Comparison of ENCODE assay signal across 22 cellular contexts in the genomic region with DNA sequence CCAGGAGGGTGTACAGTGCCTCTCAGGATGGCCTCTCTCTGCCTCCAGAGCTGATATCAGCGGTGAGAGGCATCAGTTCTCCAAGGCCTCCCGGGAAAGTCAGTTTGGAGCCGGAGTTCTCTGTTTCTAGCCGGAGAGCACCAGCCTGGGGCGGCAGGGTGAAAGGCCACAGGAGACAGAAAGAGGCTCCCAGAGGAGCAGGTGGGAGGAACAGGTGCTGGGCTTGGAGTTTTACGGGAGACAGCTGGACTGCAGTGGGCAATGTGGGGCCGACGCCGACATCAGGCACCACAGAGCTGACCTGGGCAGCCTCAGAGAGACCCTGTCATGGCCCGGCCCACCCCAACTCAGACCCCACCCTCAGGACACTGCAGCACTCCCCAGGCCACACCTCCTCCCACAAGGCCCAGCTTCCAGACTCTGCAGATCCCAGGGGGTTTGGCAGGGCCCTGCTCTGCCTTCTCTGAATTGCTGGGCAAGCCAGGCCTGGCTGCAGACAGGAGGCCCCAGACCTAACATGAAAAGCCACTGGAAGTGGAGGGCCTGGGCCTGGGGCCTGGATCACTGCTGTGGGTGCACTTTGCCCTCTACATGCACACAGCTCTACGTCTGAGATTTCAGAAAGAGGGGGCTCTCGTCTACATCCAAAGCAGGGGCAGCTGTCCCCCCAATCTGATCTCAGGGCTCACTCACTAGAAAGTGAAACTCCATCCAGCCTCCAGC.
DNase-seq lines count a peak whose midpoint lies in the region; ATAC-seq and TF ChIP-seq lines count a peak whose summit lies in the region.
"Had no signal": no experiment of that assay in that cellular context is flagged by ENCODE, and none has a peak within 500 bp of the region (broad histone marks: within the 10 kb centered on the region; RNA-seq: fewer than 3 reads in every experiment).

No MANE protein-coding gene starts in this region.

- no peaks in the 10 kb centered on the region for H3K9me3 Mint-ChIP-seq in stimulated activated effector memory CD8-positive, alpha-beta T cell treated with anti-CD3 and anti-CD28 coated beads, Interleukin-12 subunit alpha, Interleukin-12 subunit beta, amount 100 ng/mL, for 72 hours
- H3K9me3 Mint-ChIP-seq: CD4-positive, alpha-beta memory T cell; mesothelial cell of epicardium; stimulated activated memory B cell treated with anti-CD40 and anti-IgM and Interleukin-4, amounts not matched to agents 10 μg/mL and 1 μg/mL and 100 μg/mL, for 72 hours had no signal

- H3K27me3 ChIP-seq in sigmoid colon = peaks cover 0 to 17% (median 0%) of the 10 kb centered on the region in 3 donors
- H3K27me3 ChIP-seq: adrenal gland, MG63 had no signal

- H3K27ac ChIP-seq in sigmoid colon = no peak overlapping the region
- H3K27ac ChIP-seq: adrenal gland, breast epithelium, thoracic aorta had no signal

- H3K4me1 Mint-ChIP-seq in stimulated activated effector memory CD8-positive, alpha-beta T cell treated with anti-CD3 and anti-CD28 coated beads, Interleukin-12 subunit alpha, Interleukin-12 subunit beta, amount 100 ng/mL, for 72 hours = no peaks in the 10 kb centered on the region
- H3K4me1 Mint-ChIP-seq: activated CD4-positive, alpha-beta T cell treated with anti-CD3 and anti-CD28 coated beads for 36 hours; CD4-positive, alpha-beta memory T cell; stimulated activated memory B cell treated with anti-CD40 and anti-IgM and Interleukin-4, amounts not matched to agents 10 μg/mL and 1 μg/mL and 100 μg/mL, for 72 hours had no signal

- H3K9me3 ChIP-seq in sigmoid colon = no peaks in the 10 kb centered on the region
- H3K9me3 ChIP-seq: adrenal gland, breast epithelium, HAP-1, MG63, thoracic aorta had no signal

- DNase-seq in GM10248 (ENCODE audit: extremely low spot score) (peak; percentile 5), NCI-H146 (lab: John Stamatoyannopoulos, UW) (peak; percentile 66), islet precursor cell (peak; percentile 38), sigmoid colon (peak; percentile 21), T-helper 2 cell (no peak)
- DNase-seq in stimulated activated effector memory CD8-positive, alpha-beta T cell treated with anti-CD3 and anti-CD28 coated beads, Interleukin-12 subunit alpha, Interleukin-12 subunit beta, amount 100 ng/mL, for 72 hours (ENCODE audit: low spot score in 2 of 2) = no peak
- DNase-seq: activated CD4-positive, alpha-beta T cell treated with anti-CD3 and anti-CD28 coated beads for 36 hours; CD4-positive, alpha-beta memory T cell; DMS53; GF-D8; MG63; NCI-H1417 treated with DMSO at 0.1 percent for 48 hours; PC-3; Right ventricle myocardium superior had no signal

- no peak for ATAC-seq in GM21786 (IDR thresholded peaks at IDR 0.05; ENCODE audit: unreplicated experiment)
- no peak for ATAC-seq in stimulated activated effector memory CD8-positive, alpha-beta T cell treated with anti-CD3 and anti-CD28 coated beads, Interleukin-12 subunit alpha, Interleukin-12 subunit beta, amount 100 ng/mL, for 72 hours
- ATAC-seq: activated CD4-positive, alpha-beta T cell treated with anti-CD3 and anti-CD28 coated beads for 36 hours; PC-3; stimulated activated memory B cell treated with anti-CD40 and anti-IgM and Interleukin-4, amounts not matched to agents 10 μg/mL and 1 μg/mL and 100 μg/mL, for 72 hours had no signal

- WGBS in sigmoid colon, 2 donors = 53 to 73% methylated on average over 12 of the region's 12 CpGs

- CTCF ChIA-PET in GM10248 (lab: Yijun Ruan, JAX) = no interaction called here

- intact Hi-C loops in sigmoid colon (cut with DNase I) = no loop called here

- TF ChIP-seq CTCF in GM10248 (IDR thresholded peaks at IDR 0.05; ENCODE audit: control extremely low read depth, extremely low read depth, low read depth, missing control alignments) = no peak
- TF ChIP-seq CTCF in sigmoid colon (IDR thresholded peaks at IDR 0.05) = no peak

- H3K36me3 Mint-ChIP-seq in stimulated activated effector memory CD8-positive, alpha-beta T cell treated with anti-CD3 and anti-CD28 coated beads, Interleukin-12 subunit alpha, Interleukin-12 subunit beta, amount 100 ng/mL, for 72 hours = no peaks in the 10 kb centered on the region
- H3K36me3 Mint-ChIP-seq: CD4-positive, alpha-beta memory T cell; mesothelial cell of epicardium; stimulated activated memory B cell treated with anti-CD40 and anti-IgM and Interleukin-4, amounts not matched to agents 10 μg/mL and 1 μg/mL and 100 μg/mL, for 72 hours had no signal

- TF ChIP-seq EP300 in sigmoid colon (IDR thresholded peaks at IDR 0.05) = no peak

- no peak overlapping the region for H3K4me3 Mint-ChIP-seq in stimulated activated effector memory CD8-positive, alpha-beta T cell treated with anti-CD3 and anti-CD28 coated beads, Interleukin-12 subunit alpha, Interleukin-12 subunit beta, amount 100 ng/mL, for 72 hours
- H3K4me3 Mint-ChIP-seq: activated CD4-positive, alpha-beta T cell treated with anti-CD3 and anti-CD28 coated beads for 36 hours; CD4-positive, alpha-beta memory T cell; mesothelial cell of epicardium; stimulated activated memory B cell treated with anti-CD40 and anti-IgM and Interleukin-4, amounts not matched to agents 10 μg/mL and 1 μg/mL and 100 μg/mL, for 72 hours had no signal

- TF ChIP-seq POLR2A in sigmoid colon (IDR thresholded peaks at IDR 0.05) = no peak

- no peaks in the 10 kb centered on the region for H3K4me1 ChIP-seq in sigmoid colon
- H3K4me1 ChIP-seq: adrenal gland, breast epithelium, HAP-1 had no signal

- H3K36me3 ChIP-seq in sigmoid colon = no peaks in the 10 kb centered on the region
- H3K36me3 ChIP-seq: adrenal gland, breast epithelium, HAP-1, MG63, thoracic aorta had no signal

- no peak overlapping the region for H3K4me3 ChIP-seq in sigmoid colon
- H3K4me3 ChIP-seq: adrenal gland, breast epithelium, HAP-1, MG63, thoracic aorta had no signal

- H3K27ac Mint-ChIP-seq in stimulated activated effector memory CD8-positive, alpha-beta T cell treated with anti-CD3 and anti-CD28 coated beads, Interleukin-12 subunit alpha, Interleukin-12 subunit beta, amount 100 ng/mL, for 72 hours = no peak overlapping the region
- H3K27ac Mint-ChIP-seq: activated CD4-positive, alpha-beta T cell treated with anti-CD3 and anti-CD28 coated beads for 36 hours; CD4-positive, alpha-beta memory T cell; mesothelial cell of epicardium; progenitor cell of endocrine pancreas; stimulated activated memory B cell treated with anti-CD40 and anti-IgM and Interleukin-4, amounts not matched to agents 10 μg/mL and 1 μg/mL and 100 μg/mL, for 72 hours had no signal

- POLR2A ChIA-PET in GM10248 (lab: Yijun Ruan, JAX) = no interaction called here

Comparison
In these comparisons a context has a peak if more than half of its experiments do, and no peak if none do; other contexts are left out.
1. DNase-seq: peak in GM10248 (single experiment), NCI-H146 (single experiment), islet precursor cell (single experiment) and sigmoid colon (single experiment); none in T-helper 2 cell (0 of 5) and stimulated activated effector memory CD8-positive, alpha-beta T cell treated with anti-CD3 and anti-CD28 coated beads, Interleukin-12 subunit alpha, Interleukin-12 subunit beta, amount 100 ng/mL, for 72 hours (0 of 2).